ENCODE assay signal across 16 cellular contexts in the genomic region with DNA sequence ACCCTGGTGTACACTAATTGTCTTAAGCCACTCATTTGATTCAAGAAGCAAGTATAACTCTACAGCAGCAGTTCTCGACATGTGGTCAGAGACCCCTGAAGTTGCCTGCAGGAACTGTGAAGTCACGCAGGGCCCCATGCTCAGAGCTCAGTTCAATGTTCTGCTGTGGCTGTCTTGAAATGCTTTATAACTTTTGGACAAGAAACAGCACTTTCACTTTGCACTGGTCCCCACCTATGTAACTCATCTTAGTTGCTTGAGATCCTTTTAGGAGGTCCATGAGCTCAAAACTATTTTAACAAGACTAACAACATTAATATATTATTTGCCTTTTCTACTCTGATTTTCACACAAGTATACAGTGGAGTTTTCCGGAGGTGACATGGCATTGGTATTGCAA.
DNase-seq lines count a peak whose midpoint lies in the region; ATAC-seq, FAIRE-seq and TF ChIP-seq lines count a peak whose summit lies in the region.
"Had no signal": no experiment of that assay in that cellular context is flagged by ENCODE, and none has a peak within 500 bp of the region (broad histone marks: within the 10 kb centered on the region; RNA-seq: fewer than 3 reads in every experiment).

No MANE protein-coding gene starts in this region.

- H3K27ac Mint-ChIP-seq in CD4-positive, CD25-positive, alpha-beta regulatory T cell: peak overlapping the region in 2 of 3 donors; percentile 21 to 52
- no peak overlapping the region for H3K27ac Mint-ChIP-seq in activated T-helper 17 cell treated with anti-CD3 and anti-CD28 coated beads, Interleukin-2, amount 50 U/mL, for 72 hours
- H3K27ac Mint-ChIP-seq: activated B cell treated with CpG ODN at 0.5 μM for 24 hours; activated T-helper 1 cell treated with anti-CD3 and anti-CD28 coated beads, Interleukin-12 subunit alpha, Interleukin-12 subunit beta, Interleukin-2, Interleukin-4 antibody, amounts not matched to agents 30 ng/mL and 10 ng/mL and 1 ng/mL, durations not matched to agents 14 hours and 24 hours and 36 hours had no signal

- TF ChIP-seq CTCF in mucosa of descending colon (IDR thresholded peaks at IDR 0.05): no peak

- H3K4me1 ChIP-seq in CD4-positive, CD25-positive, alpha-beta regulatory T cell (ENCODE audit: control insufficient read depth, insufficient read depth, low read length, poor library complexity, severe bottlenecking): peaks cover 15% of the 10 kb centered on the region
- H3K4me1 ChIP-seq in mucosa of descending colon (ENCODE audit: low read depth) (peaks cover 44% of the 10 kb centered on the region), small intestine (ENCODE audit: control insufficient read depth in 2 of 2, insufficient read depth in 1 of 2, low read depth in 1 of 2, low read length in 1 of 2) (peaks cover 4 to 18% of the 10 kb centered on the region in 2 donors)
- H3K4me1 ChIP-seq: right lobe of liver had no signal

- no peaks in the 10 kb centered on the region for H3K36me3 ChIP-seq in CD4-positive, CD25-positive, alpha-beta regulatory T cell (ENCODE audit: control insufficient read depth, insufficient read depth, low read length)
- H3K36me3 ChIP-seq in mucosa of descending colon (ENCODE audit: low read depth) (no peaks in the 10 kb centered on the region), small intestine (ENCODE audit: control insufficient read depth in 2 of 2, insufficient read depth in 2 of 2, low read length in 2 of 2) (no peaks in the 10 kb centered on the region)
- H3K36me3 ChIP-seq: right lobe of liver had no signal

- FAIRE-seq in GM19239 (lab: Jason Lieb, UNC) (peak; percentile 44), small intestine (lab: Jason Lieb, UNC) (no peak)
- FAIRE-seq: K562 had no signal

- no peaks in the 10 kb centered on the region for H3K36me3 Mint-ChIP-seq in CD4-positive, CD25-positive, alpha-beta regulatory T cell
- no peaks in the 10 kb centered on the region for H3K36me3 Mint-ChIP-seq in activated T-helper 17 cell treated with anti-CD3 and anti-CD28 coated beads, Interleukin-2, amount 50 U/mL, for 72 hours (ENCODE audit: low read depth)

- no peak overlapping the region for H3K4me3 Mint-ChIP-seq in CD4-positive, CD25-positive, alpha-beta regulatory T cell
- peak overlapping the region; percentile 52 for H3K4me3 Mint-ChIP-seq in activated T-helper 17 cell treated with anti-CD3 and anti-CD28 coated beads, Interleukin-2, amount 50 U/mL, for 72 hours
- H3K4me3 Mint-ChIP-seq: activated B cell treated with CpG ODN at 0.5 μM for 24 hours; activated T-helper 1 cell treated with anti-CD3 and anti-CD28 coated beads, Interleukin-12 subunit alpha, Interleukin-12 subunit beta, Interleukin-2, Interleukin-4 antibody, amounts not matched to agents 30 ng/mL and 10 ng/mL and 1 ng/mL, durations not matched to agents 14 hours and 24 hours and 36 hours; neural crest cell had no signal

- H3K4me3 ChIP-seq in CD4-positive, CD25-positive, alpha-beta regulatory T cell (ENCODE audit: low read depth, low read length): peak overlapping the region; percentile 49
- H3K4me3 ChIP-seq in mucosa of descending colon (no peak overlapping the region), small intestine (ENCODE audit: low read depth in 1 of 2, low read length in 2 of 2) (no peak overlapping the region)
- H3K4me3 ChIP-seq: K562, right lobe of liver had no signal

- WGBS in small intestine, 3 donors: 55 to 61% (median 57%) methylated on average over 3 of the region's 3 CpGs

- no peak overlapping the region for H3K27ac ChIP-seq in CD4-positive, CD25-positive, alpha-beta regulatory T cell (ENCODE audit: insufficient read depth, low read length, poor library complexity, severe bottlenecking)
- no peak overlapping the region for H3K27ac ChIP-seq in small intestine (ENCODE audit: low read depth in 1 of 2, low read length in 1 of 2)

- H3K9me3 Mint-ChIP-seq in CD4-positive, CD25-positive, alpha-beta regulatory T cell: no peaks in the 10 kb centered on the region
- no peaks in the 10 kb centered on the region for H3K9me3 Mint-ChIP-seq in activated T-helper 17 cell treated with anti-CD3 and anti-CD28 coated beads, Interleukin-2, amount 50 U/mL, for 72 hours
- H3K9me3 Mint-ChIP-seq: activated B cell treated with CpG ODN at 0.5 μM for 24 hours; activated T-helper 1 cell treated with anti-CD3 and anti-CD28 coated beads, Interleukin-12 subunit alpha, Interleukin-12 subunit beta, Interleukin-2, Interleukin-4 antibody, amounts not matched to agents 30 ng/mL and 10 ng/mL and 1 ng/mL, durations not matched to agents 14 hours and 24 hours and 36 hours; CD14-positive monocyte; neural crest cell had no signal

- intact Hi-C loops in mucosa of descending colon (cut with DNase I, micrococcal nuclease): no loop called here

- peaks cover 0 to 19% (median 10%) of the 10 kb centered on the region in 4 donors for H3K4me1 Mint-ChIP-seq in CD4-positive, CD25-positive, alpha-beta regulatory T cell
- H3K4me1 Mint-ChIP-seq in activated T-helper 17 cell treated with anti-CD3 and anti-CD28 coated beads, Interleukin-2, amount 50 U/mL, for 72 hours: peaks cover 15% of the 10 kb centered on the region

- no peak for ATAC-seq in CD4-positive, CD25-positive, alpha-beta regulatory T cell (ENCODE audit: low read depth in 2 of 2)
- no peak for ATAC-seq in activated T-helper 17 cell treated with anti-CD3 and anti-CD28 coated beads, Interleukin-2, amount 50 U/mL, for 72 hours (replicated peaks)
- ATAC-seq in left lobe of liver (peak; percentile 27), mucosa of descending colon (no peak)
- ATAC-seq: K562 had no signal

- H3K27me3 Mint-ChIP-seq in CD4-positive, CD25-positive, alpha-beta regulatory T cell: peaks cover 21% of the 10 kb centered on the region
- H3K27me3 Mint-ChIP-seq in activated T-helper 17 cell treated with anti-CD3 and anti-CD28 coated beads, Interleukin-2, amount 50 U/mL, for 72 hours: peaks cover 4% of the 10 kb centered on the region

- peaks cover 4% of the 10 kb centered on the region for H3K27me3 ChIP-seq in CD4-positive, CD25-positive, alpha-beta regulatory T cell (ENCODE audit: control insufficient read depth, insufficient read depth, low read length)
- H3K27me3 ChIP-seq in small intestine (ENCODE audit: control insufficient read depth in 2 of 2, insufficient read depth in 2 of 2, low read length in 2 of 2): no peaks in the 10 kb centered on the region
- H3K27me3 ChIP-seq: right lobe of liver had no signal

- no peaks in the 10 kb centered on the region for H3K9me3 ChIP-seq in CD4-positive, CD25-positive, alpha-beta regulatory T cell (ENCODE audit: control insufficient read depth in 2 of 2, low read length in 2 of 2)
- H3K9me3 ChIP-seq in mucosa of descending colon: no peaks in the 10 kb centered on the region
- H3K9me3 ChIP-seq in small intestine (ENCODE audit: control insufficient read depth, low read depth): no peaks in the 10 kb centered on the region
- H3K9me3 ChIP-seq: right lobe of liver had no signal

- DNase-seq in CD4-positive, CD25-positive, alpha-beta regulatory T cell: peak in 1 of 3 donors; percentile 24
- DNase-seq in GM19239 (ENCODE audit: insufficient read length, low spot score) (no peak), left lobe of liver (ENCODE audit: low spot score) (no peak), mucosa of descending colon (no peak), RPMI8226 (no peak), T-helper 1 cell (no peak), small intestine (no peak)
- DNase-seq: activated B cell treated with CpG ODN at 0.5 μM for 24 hours, NCI-H1694 treated with DMSO at 0.1 percent for 48 hours, NCI-H82, right lobe of liver had no signal
